In the genomic region with DNA sequence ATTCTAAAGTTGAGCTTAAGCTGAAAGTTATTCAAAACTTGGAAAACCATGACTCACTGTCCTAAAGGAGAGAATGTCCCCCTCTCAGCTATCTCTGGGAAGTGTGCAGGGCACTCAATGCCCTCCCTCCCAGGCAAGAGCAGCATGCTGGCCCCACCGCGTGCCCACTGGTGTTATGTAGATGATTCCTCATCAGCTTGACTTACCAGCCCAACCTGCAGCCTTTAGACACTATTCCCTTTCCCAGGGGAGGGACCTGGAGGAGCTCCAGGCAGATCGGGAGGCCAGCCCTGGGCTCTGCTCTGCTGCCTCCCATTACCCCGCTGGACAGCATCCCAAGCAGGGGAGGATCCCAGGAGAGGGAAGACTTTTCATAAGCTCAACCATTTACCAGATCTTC, we compare ENCODE assay signal across 16 cellular contexts.
"Had no signal": no experiment of that assay in that cellular context is flagged by ENCODE, and none has a peak within 500 bp of the region (broad histone marks: within the 10 kb centered on the region; RNA-seq: fewer than 3 reads in every experiment).

No MANE protein-coding gene starts in this region.

- DNase-seq: activated CD4-positive, alpha-beta T cell treated with anti-CD3 and anti-CD28 coated beads, Interleukin-2, amount 10 ng/mL, durations not matched to agents 7 days and 5 days; activated CD4-positive, CD25-positive, alpha-beta regulatory T cell; activated CD8-positive, alpha-beta memory T cell treated with anti-CD3 and anti-CD28 coated beads for 24 hours; activated naive CD4-positive, alpha-beta T cell treated with anti-CD3 and anti-CD28 coated beads for 36 hours; hippocampal formation; left colon; SIG-M5; spleen; stimulated activated CD4-positive, alpha-beta T cell treated with anti-CD3 and anti-CD28 coated beads, Interleukin-1b, Interleukin-23, amount 100 ng/mL, for 48 hours; T-helper 2 cell had no signal

- H3K4me1 ChIP-seq: body of pancreas, pancreas, spleen had no signal

- H3K27ac ChIP-seq: body of pancreas, pancreas, spleen, tibial nerve had no signal

- H3K27me3 ChIP-seq: body of pancreas, pancreas, tibial nerve had no signal

- H3K4me3 ChIP-seq: body of pancreas, pancreas, spleen, tibial nerve had no signal

- ATAC-seq: activated T-helper 17 cell treated with anti-CD3 and anti-CD28 coated beads, Interleukin-2, amount 50 U/mL, for 72 hours; body of pancreas; esophagus mucosa; left colon; stimulated activated memory B cell treated with anti-CD40 and anti-IgM and Interleukin-4, amounts not matched to agents 10 μg/mL and 1 μg/mL and 100 μg/mL, for 72 hours had no signal

- H3K9me3 ChIP-seq: body of pancreas, pancreas, spleen, tibial nerve had no signal

- H3K36me3 ChIP-seq: pancreas, spleen, tibial nerve had no signal
